In the genomic region with DNA sequence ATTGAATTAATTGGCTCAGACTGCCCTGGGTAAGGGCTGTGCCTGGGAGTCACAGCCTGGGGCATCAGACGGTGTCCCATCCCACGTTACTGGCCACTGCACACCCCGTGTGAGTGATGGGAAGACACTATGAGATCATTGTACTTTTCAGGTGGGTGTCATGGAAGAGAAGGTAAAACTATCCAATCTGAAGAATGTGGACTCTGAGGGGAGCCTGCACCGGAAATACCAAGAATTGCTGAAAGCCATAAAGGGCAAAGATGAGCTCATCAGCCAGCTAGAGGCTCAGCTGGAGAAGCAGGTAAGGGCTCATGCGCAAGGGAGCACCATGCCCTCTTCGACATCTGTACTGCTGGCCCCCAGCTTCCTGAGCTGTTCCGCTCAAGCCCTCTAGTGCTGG, we compare ENCODE assay signal across 17 cellular contexts. TPM values are rescaled to one million over a fixed set of nuclear protein-coding genes. Genes with fewer than 3 reads are reported as not detected.
DNase-seq lines count a peak whose midpoint lies in the region; ATAC-seq and TF ChIP-seq lines count a peak whose summit lies in the region.
"Had no signal": no experiment of that assay in that cellular context is flagged by ENCODE, and none has a peak within 500 bp of the region (broad histone marks: within the 10 kb centered on the region; RNA-seq: fewer than 3 reads in every experiment).

No MANE protein-coding gene starts in this region.

- H3K27ac Mint-ChIP-seq in WTC11 (peak overlapping the region; percentile 55; the same call in 1 of the 2 replicates), endodermal cell (no peak overlapping the region)
- H3K27ac Mint-ChIP-seq: activated naive CD4-positive, alpha-beta T cell treated with anti-CD3 and anti-CD28 coated beads, Interleukin-2, amount 50 U/mL, for 72 hours; memory B cell had no signal

- intact Hi-C loops in HCT116 (cut with micrococcal nuclease), result no loop called here

- H3K4me3 Mint-ChIP-seq in WTC11 (no peak overlapping the region), endodermal cell (no peak overlapping the region)
- H3K4me3 Mint-ChIP-seq: memory B cell had no signal

- RAD21 ChIA-PET in HCT116 (lab: Charles Lee; ENCODE audit: low non-redundant PET in 1 of 2, low total read pairs in 2 of 2, uncharacterized antibody in 2 of 2, unreplicated experiment in 2 of 2), result interaction anchor here in 1 of 2 experiments (0.6 kb wide), 1 partner anchor 907 kb away, joined by 3 read pairs; no protein-coding TSS in a partner anchor

- H3K79me2 ChIP-seq in HCT116 (ENCODE audit: insufficient read depth, low read length), result no peaks in the 10 kb centered on the region

- no TSS peak for BruUV-seq in HCT116 (replicated peaks; lab: Mats Ljungman, UMichigan)

- H3K4me1 ChIP-seq in HCT116 (ENCODE audit: control insufficient read depth in 1 of 2, insufficient read depth in 2 of 2, low read length in 2 of 2), result peaks cover 4 to 16% of the 10 kb centered on the region in 2 experiments; a peak in 3 of 4 replicates
- no peaks in the 10 kb centered on the region for H3K4me1 ChIP-seq in endodermal cell (ENCODE audit: control insufficient read depth, insufficient read depth, low read length)
- H3K4me1 ChIP-seq: SJSA1 had no signal

- H3K27ac ChIP-seq in HCT116 (ENCODE audit: low read depth, low read length) (no peak overlapping the region), endodermal cell (ENCODE audit: low read depth, low read length) (no peak overlapping the region)
- H3K27ac ChIP-seq: coronary artery, SJSA1, WERI-Rb-1 had no signal

- H3K36me3 Mint-ChIP-seq in WTC11 (peaks cover 26% of the 10 kb centered on the region), endodermal cell (ENCODE audit: low read depth) (peaks cover 48% of the 10 kb centered on the region)
- H3K36me3 Mint-ChIP-seq: activated naive CD4-positive, alpha-beta T cell treated with anti-CD3 and anti-CD28 coated beads, Interleukin-2, amount 50 U/mL, for 72 hours; memory B cell had no signal

- POLR2A ChIA-PET in HCT116 (lab: Charles Lee) (interaction anchor here (1.1 to 1.5 kb wide), 2 partner anchors 13 to 24 kb away, joined by 3 to 4 read pairs; partner anchors contain the start of gene PLEKHH1), WTC11 (lab: Charles Lee) (no interaction called here)

- H4K20me1 ChIP-seq in HCT116 (ENCODE audit: insufficient read depth), result no peaks in the 10 kb centered on the region

- H3K9ac ChIP-seq in HCT116 (ENCODE audit: low read length) (no peak overlapping the region), endodermal cell (ENCODE audit: extremely low read depth, low read length, poor library complexity, severe bottlenecking) (no peak overlapping the region)

- 91 to 100% methylated on average over 5 to 7 of the region's 7 CpGs for WGBS in endodermal cell (ENCODE audit: insufficient coverage in 1 of 2, insufficient read length in 1 of 2), 2 experiments

- CTCF ChIA-PET in HCT116 (lab: Charles Lee), result interaction anchor here (0.8 to 2.6 kb wide), 3 partner anchors 14 to 129 kb away, joined by 3 to 16 read pairs (median 5); no protein-coding TSS in a partner anchor
- CTCF ChIA-PET in WTC11 (lab: Charles Lee), result interaction anchor here (0.6 to 3.0 kb wide), 4 partner anchors 14 to 137 kb away, joined by 4 to 20 read pairs (median 9); no protein-coding TSS in a partner anchor

- peak overlapping the region; percentile 62 for H3K4me2 ChIP-seq in HCT116 (ENCODE audit: low read length)

- ATAC-seq in HCT116 (peak; percentile 72), WTC11 (no peak; the same call in 1 of the 2 replicates)
- ATAC-seq: activated naive CD4-positive, alpha-beta T cell treated with anti-CD3 and anti-CD28 coated beads, Interleukin-2, amount 50 U/mL, for 72 hours had no signal

- no peak for TF ChIP-seq POLR2A in HCT116 (IDR thresholded peaks at IDR 0.05; ENCODE audit: borderline replicate concordance, extremely low read depth, insufficient read depth, insufficient read length)

- H3K9me2 ChIP-seq in HCT116 (ENCODE audit: insufficient read depth), result no peaks in the 10 kb centered on the region

- H3K36me3 ChIP-seq in HCT116 (ENCODE audit: control insufficient read depth in 1 of 2, insufficient read depth in 2 of 2, low read length in 2 of 2) (no peaks in the 10 kb centered on the region), endodermal cell (ENCODE audit: control insufficient read depth, insufficient read depth, low read length) (peaks cover 8% of the 10 kb centered on the region)
- H3K36me3 ChIP-seq: SJSA1, WERI-Rb-1 had no signal

- H3K4me3 ChIP-seq in HCT116 (replicated peaks in 1 of 2; ENCODE audit: low read depth in 1 of 2, low read length in 2 of 2) (no peak overlapping the region; a peak in 1 of 4 replicates), endodermal cell (ENCODE audit: low read length) (no peak overlapping the region)
- H3K4me3 ChIP-seq: coronary artery, SJSA1 had no signal

- no peak overlapping the region for H2AFZ ChIP-seq in HCT116 (ENCODE audit: low read depth, low read length, poor library complexity, severe bottlenecking)

- H3K27me3 ChIP-seq in HCT116 (ENCODE audit: insufficient read depth, low read length) (no peaks in the 10 kb centered on the region), endodermal cell (ENCODE audit: control insufficient read depth, insufficient read depth, low read length, poor library complexity, severe bottlenecking) (no peaks in the 10 kb centered on the region)
- H3K27me3 ChIP-seq: SJSA1 had no signal

- no peaks in the 10 kb centered on the region for H3K27me3 Mint-ChIP-seq in WTC11 (ENCODE audit: low read depth)
- H3K27me3 Mint-ChIP-seq in endodermal cell (ENCODE audit: insufficient read depth), result no peaks in the 10 kb centered on the region
- H3K27me3 Mint-ChIP-seq: memory B cell had no signal

- DNase-seq in A172 (ENCODE audit: low spot score) (peak; percentile 73), HCT116 (ENCODE audit: low read depth, low spot score) (no peak), WTC11 (ENCODE audit: low spot score) (no peak), iPS-NIHi11 (ENCODE audit: low spot score) (peak; percentile 55), endodermal cell (no peak), NOMO-1 treated with DMSO at 0.1 percent for 48 hours (lab: John Stamatoyannopoulos, UW; ENCODE audit: unreplicated experiment) (no peak), NCI-H2107 (lab: John Stamatoyannopoulos, UW) (no peak)
- no peak for DNase-seq in activated CD4-positive, CD25-positive, alpha-beta regulatory T cell treated with anti-CD3 and anti-CD28 coated beads, Interleukin-2, amount 50 U/mL, for 72 hours
- DNase-seq: activated CD8-positive, alpha-beta memory T cell treated with anti-CD3 and anti-CD28 coated beads, Interleukin-2, amount 50 U/mL, for 48 hours; NCI-H2081 treated with DMSO at 0.1 percent for 48 hours; NK-92 treated with Interleukin-12 subunit alpha and Interleukin-12 subunit beta, amount 100 ng/mL, for 24 hours; occipital lobe; WERI-Rb-1 had no signal

- TF ChIP-seq CTCF in HCT116 (IDR thresholded peaks at IDR 0.05 in 2 of 3, conservative IDR thresholded peaks at IDR 0.05 in 1 of 3; ENCODE audit: borderline replicate concordance in 1 of 3, insufficient read depth in 1 of 3, low read depth in 2 of 3, low read length in 2 of 3) (no peak), WTC11 (IDR thresholded peaks at IDR 0.05) (no peak), endodermal cell (conservative IDR thresholded peaks at IDR 0.05) (no peak)

- H3K9me3 ChIP-seq in HCT116 (ENCODE audit: control insufficient read depth in 1 of 2, insufficient read depth in 1 of 2, low read depth in 1 of 2, low read length in 2 of 2) (no peaks in the 10 kb centered on the region), endodermal cell (ENCODE audit: control insufficient read depth, low read length) (no peaks in the 10 kb centered on the region)
- H3K9me3 ChIP-seq: SJSA1 had no signal

- H3K4me1 Mint-ChIP-seq in WTC11 (peaks cover 10% of the 10 kb centered on the region), endodermal cell (no peaks in the 10 kb centered on the region)
- H3K4me1 Mint-ChIP-seq: memory B cell had no signal

- H3K9me3 Mint-ChIP-seq in WTC11 (no peaks in the 10 kb centered on the region), endodermal cell (no peaks in the 10 kb centered on the region)
- H3K9me3 Mint-ChIP-seq: activated naive CD4-positive, alpha-beta T cell treated with anti-CD3 and anti-CD28 coated beads, Interleukin-2, amount 50 U/mL, for 72 hours; memory B cell had no signal

- TF ChIP-seq RAD21 in HCT116 (IDR thresholded peaks at IDR 0.05; ENCODE audit: low read depth), result no peak

TF ChIP-seq in HCT116, 20 proteins besides CTCF, POLR2A, EP300 and RAD21 (continues in another document):
- no peak for TF ChIP-seq SP1 (IDR thresholded peaks at IDR 0.05; ENCODE audit: low read depth)
- TF ChIP-seq POLR2AphosphoS5 (IDR thresholded peaks at IDR 0.05; ENCODE audit: low read depth, low read length), result no peak
- TF ChIP-seq, protein P1, sequence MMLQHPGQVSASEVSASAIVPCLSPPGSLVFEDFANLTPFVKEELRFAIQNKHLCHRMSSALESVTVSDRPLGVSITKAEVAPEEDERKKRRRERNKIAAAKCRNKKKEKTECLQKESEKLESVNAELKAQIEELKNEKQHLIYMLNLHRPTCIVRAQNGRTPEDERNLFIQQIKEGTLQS (IDR thresholded peaks at IDR 0.05), result no peak
- no peak for TF ChIP-seq FOSL1 (IDR thresholded peaks at IDR 0.05; ENCODE audit: low read depth)
- no peak for TF ChIP-seq EGR1 (IDR thresholded peaks at IDR 0.05; ENCODE audit: low read depth)

TF ChIP-seq in WTC11, 78 proteins besides CTCF, POLR2A, EP300 and RAD21 (continues in another document):
- TF ChIP-seq E2F5 (CRISPR knock-in tag; IDR thresholded peaks at IDR 0.05) (no peak), GRHL2 (CRISPR knock-in tag; IDR thresholded peaks at IDR 0.05; ENCODE audit: insufficient replicate concordance, severe bottlenecking) (no peak), MYBL2 (CRISPR knock-in tag; IDR thresholded peaks at IDR 0.05) (no peak), GTF2I (CRISPR knock-in tag; conservative IDR thresholded peaks at IDR 0.05) (no peak)

RNA-seq across cellular contexts. Expression of gene PLEKHH1, which starts 24.0 kb away (rescaled TPM):
- 1.3 and 5.0 TPM in 2 replicates for total RNA-seq in A172 (2014; rRNA removed; shearing (Covaris generic))
- total RNA-seq in HCT116 (2021; ENCODE audit: unreplicated experiment) (27.6 TPM), WTC11 (2021) (45.4 to 49.8 TPM (median 48.3 TPM) in 3 replicates), endodermal cell (10 to 100 TPM; 59.9 to 61.1 TPM)
- polyA plus RNA-seq in HCT116 (2012), result 16.4 and 17.6 TPM in 2 replicates
- polyA plus RNA-seq in endodermal cell (2013, experiment 1 of 2), result 13.3 TPM
- polyA plus RNA-seq in endodermal cell (2013, experiment 2 of 2), result 12.7 TPM

RNA-seq across cellular contexts. Expression of gene PIGH, which starts 43.0 kb away (rescaled TPM):
- 11.5 and 18.6 TPM in 2 replicates for total RNA-seq in A172 (2014; rRNA removed; shearing (Covaris generic))
- 20.9 TPM for total RNA-seq in HCT116 (2021; ENCODE audit: unreplicated experiment)
- polyA plus RNA-seq in HCT116 (2012), result 23.6 and 27.7 TPM in 2 replicates
- total RNA-seq in WTC11 (2021), result 6.6 to 7.8 TPM (median 6.8 TPM) in 3 replicates
- total RNA-seq in endodermal cell, result 1 to 10 TPM; 4.5 to 7.5 TPM
- 20.4 TPM for polyA plus RNA-seq in endodermal cell (2013, experiment 1 of 2)
- 17.6 TPM for polyA plus RNA-seq in endodermal cell (2013, experiment 2 of 2)

Comparison
In these comparisons a context has a peak if more than half of its experiments do, and no peak if none do; other contexts are left out.
1. DNase-seq: peak in A172 (single experiment) and iPS-NIHi11 (single experiment); none in HCT116 (single experiment), WTC11 (single experiment), activated CD4-positive, CD25-positive, alpha-beta regulatory T cell treated with anti-CD3 and anti-CD28 coated beads, Interleukin-2, amount 50 U/mL, for 72 hours (single experiment), endodermal cell (single experiment), NOMO-1 treated with DMSO at 0.1 percent for 48 hours (single experiment) and NCI-H2107 (single experiment).